In the genomic region with DNA sequence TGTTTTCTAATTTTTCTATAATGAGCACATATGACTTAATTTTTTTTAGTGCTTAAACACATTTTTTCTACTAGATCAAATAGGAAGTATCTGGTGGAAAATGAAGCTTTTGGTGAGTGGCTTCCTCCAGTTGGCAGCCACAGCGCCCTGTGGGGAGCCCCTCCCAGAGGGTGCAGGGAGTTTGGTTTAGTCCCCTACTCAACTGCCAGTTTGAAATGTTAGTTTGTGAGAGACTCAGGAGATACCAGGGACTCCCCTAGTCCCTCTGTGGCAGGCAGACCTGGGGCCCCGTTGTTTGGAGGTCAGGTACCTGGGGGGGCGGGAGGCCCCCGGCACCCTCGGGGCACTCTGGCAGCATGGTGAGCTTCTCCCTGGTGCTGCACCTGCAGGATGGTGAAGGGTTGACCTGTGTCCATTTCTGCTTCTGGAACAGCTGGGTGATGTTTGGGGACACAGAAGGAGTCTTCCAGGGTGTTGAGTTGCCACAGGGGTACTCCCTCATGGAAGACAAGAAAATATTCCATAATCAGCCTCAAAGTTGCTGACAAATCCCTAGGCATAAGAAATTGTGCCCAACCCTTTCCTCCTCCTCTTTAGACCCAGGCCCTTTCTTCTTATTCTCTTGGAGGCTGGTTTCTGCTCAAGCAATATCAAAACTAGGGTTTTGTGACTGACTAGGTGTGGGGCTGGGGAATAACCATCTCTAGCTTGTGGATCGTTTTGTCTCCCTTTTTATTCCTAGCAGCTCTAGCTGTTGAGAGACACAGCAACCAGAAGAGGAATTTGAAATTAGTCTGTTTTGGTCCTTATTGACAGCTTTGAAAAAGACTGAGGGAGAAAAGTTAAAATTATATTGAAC, we compare ENCODE assay signal across 29 cellular contexts.
"Had no signal": no experiment of that assay in that cellular context is flagged by ENCODE, and none has a peak within 500 bp of the region (broad histone marks: within the 10 kb centered on the region; RNA-seq: fewer than 3 reads in every experiment).

No MANE protein-coding gene starts in this region.

- H3K36me3 Mint-ChIP-seq: activated naive CD8-positive, alpha-beta T cell had no signal

- ATAC-seq: activated CD4-positive, CD25-positive, alpha-beta regulatory T cell treated with anti-CD3 and anti-CD28 coated beads, Interleukin-2, amount 50 U/mL, for 24 hours; activated CD8-positive, alpha-beta T cell treated with anti-CD3 and anti-CD28 coated beads for 36 hours; foreskin keratinocyte; gastrocnemius medialis; T-helper 17 cell had no signal

- H3K27ac Mint-ChIP-seq: activated B cell treated with CpG ODN at 0.5 μM for 24 hours; activated CD8-positive, alpha-beta T cell treated with anti-CD3 and anti-CD28 coated beads for 36 hours; activated naive CD8-positive, alpha-beta T cell; dendritic cell treated with granulocyte-macrophage colony-stimulating factor and Interleukin-4, amounts not matched to agents 40 ng/mL and 50 ng/mL, for 4 days; endodermal cell; T-helper 17 cell; T-helper 2 cell treated with Interferon-gamma antibody and Interleukin-4, amounts not matched to agents 5 μg/mL and 100 μg/mL, for 36 hours had no signal

- DNase-seq: activated B cell treated with CpG ODN at 0.5 μM for 24 hours; activated CD4-positive, alpha-beta T cell treated with anti-CD3 and anti-CD28 coated beads for 48 hours; activated CD4-positive, alpha-beta T cell treated with anti-CD3 and anti-CD28 coated beads, Interleukin-2, amount 50 U/mL, for 1 hour; activated CD4-positive, alpha-beta T cell treated with anti-CD3 and anti-CD28 coated beads, Interleukin-2, amount 50 U/mL, for 48 hours; activated CD8-positive, alpha-beta memory T cell treated with anti-CD3 and anti-CD28 coated beads for 24 hours; activated CD8-positive, alpha-beta T cell treated with anti-CD3 and anti-CD28 coated beads for 36 hours; activated gamma-delta T cell treated with Interleukin-2 at 50 U/mL for 16 hours; activated naive CD4-positive, alpha-beta T cell treated with anti-CD3 and anti-CD28 coated beads, Interleukin-2, amount 50 U/mL, for 16 hours; activated naive CD4-positive, alpha-beta T cell treated with Interleukin-2 at 50 U/mL for 16 hours; activated T-cell treated with anti-CD3 and anti-CD28 coated beads, Interleukin-2, amount 50 U/mL, for 48 hours; amniotic stem cell; anterior cingulate cortex; brain microvascular endothelial cell; dorsolateral prefrontal cortex; effector memory CD4-positive, alpha-beta T cell; endodermal cell; foreskin keratinocyte; gastrocnemius medialis; glutamatergic neuron; T-helper 1 cell; T-helper 17 cell; T1000; WERI-Rb-1 had no signal

- H3K27ac ChIP-seq: brain microvascular endothelial cell, coronary artery, dorsolateral prefrontal cortex, foreskin keratinocyte, gastrocnemius medialis, WERI-Rb-1 had no signal

- H3K9me3 Mint-ChIP-seq: activated B cell treated with CpG ODN at 0.5 μM for 24 hours; activated CD8-positive, alpha-beta T cell treated with anti-CD3 and anti-CD28 coated beads for 36 hours; central memory CD8-positive, alpha-beta T cell; dendritic cell treated with granulocyte-macrophage colony-stimulating factor and Interleukin-4, amounts not matched to agents 40 ng/mL and 50 ng/mL, for 4 days; endodermal cell; T-helper 2 cell treated with Interferon-gamma antibody and Interleukin-4, amounts not matched to agents 5 μg/mL and 100 μg/mL, for 36 hours had no signal

- H3K36me3 ChIP-seq: brain microvascular endothelial cell, gastrocnemius medialis, WERI-Rb-1 had no signal

- H3K9me3 ChIP-seq: gastrocnemius medialis had no signal

- H3K27me3 ChIP-seq: brain microvascular endothelial cell, dorsolateral prefrontal cortex, gastrocnemius medialis had no signal

- H3K27me3 Mint-ChIP-seq: activated naive CD8-positive, alpha-beta T cell had no signal

- H3K4me3 ChIP-seq: coronary artery, dorsolateral prefrontal cortex, gastrocnemius medialis had no signal

- H3K4me3 Mint-ChIP-seq: activated B cell treated with CpG ODN at 0.5 μM for 24 hours; activated CD8-positive, alpha-beta T cell treated with anti-CD3 and anti-CD28 coated beads for 36 hours; activated naive CD8-positive, alpha-beta T cell; central memory CD8-positive, alpha-beta T cell; dendritic cell treated with granulocyte-macrophage colony-stimulating factor and Interleukin-4, amounts not matched to agents 40 ng/mL and 50 ng/mL, for 4 days; endodermal cell; T-helper 17 cell; T-helper 2 cell treated with Interferon-gamma antibody and Interleukin-4, amounts not matched to agents 5 μg/mL and 100 μg/mL, for 36 hours had no signal

- H3K4me1 Mint-ChIP-seq: central memory CD8-positive, alpha-beta T cell had no signal
